Comparison of ENCODE assay signal across 1 cellular context in the genomic region with DNA sequence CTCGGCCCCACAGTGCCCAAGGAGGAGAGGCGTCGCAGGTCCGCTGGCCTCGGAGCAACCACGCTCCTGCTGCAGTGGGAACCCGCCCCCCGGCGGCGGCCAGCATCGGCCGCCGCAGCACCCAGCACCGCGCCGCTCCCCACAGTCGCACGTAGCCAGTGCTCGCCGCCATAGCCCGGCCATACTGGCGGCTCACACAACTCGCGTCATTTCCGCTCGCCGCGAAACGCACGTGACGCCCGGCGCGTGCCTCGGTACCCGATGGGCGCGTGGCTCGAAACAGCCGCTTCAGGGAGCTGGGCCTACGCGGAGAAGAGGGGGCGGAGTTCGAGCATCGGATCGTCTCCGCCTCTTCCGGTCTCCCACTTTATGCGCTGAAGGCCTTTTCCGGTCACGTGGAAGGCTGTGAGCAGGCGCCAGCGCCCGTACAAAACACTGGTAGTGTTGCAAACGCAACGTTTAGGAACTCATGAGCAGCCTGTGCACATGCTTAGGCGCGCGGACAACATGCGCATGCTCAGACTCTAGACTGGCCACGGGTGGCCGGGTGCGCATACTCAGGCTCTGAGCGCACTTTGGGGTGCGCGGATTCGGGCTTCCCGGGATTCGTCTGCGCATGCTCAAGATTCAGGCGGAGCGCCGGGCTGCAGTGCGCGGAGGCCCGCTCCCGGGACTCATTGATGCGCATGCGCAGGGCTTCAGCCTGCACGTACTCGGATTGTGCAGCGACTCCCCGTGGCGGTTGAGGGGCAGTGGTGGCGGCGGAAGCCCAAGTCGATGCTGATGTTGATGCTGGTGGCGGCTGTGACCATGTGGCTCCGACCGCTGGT.
TF ChIP-seq lines count a peak whose summit lies in the region.

A gene with protein sequence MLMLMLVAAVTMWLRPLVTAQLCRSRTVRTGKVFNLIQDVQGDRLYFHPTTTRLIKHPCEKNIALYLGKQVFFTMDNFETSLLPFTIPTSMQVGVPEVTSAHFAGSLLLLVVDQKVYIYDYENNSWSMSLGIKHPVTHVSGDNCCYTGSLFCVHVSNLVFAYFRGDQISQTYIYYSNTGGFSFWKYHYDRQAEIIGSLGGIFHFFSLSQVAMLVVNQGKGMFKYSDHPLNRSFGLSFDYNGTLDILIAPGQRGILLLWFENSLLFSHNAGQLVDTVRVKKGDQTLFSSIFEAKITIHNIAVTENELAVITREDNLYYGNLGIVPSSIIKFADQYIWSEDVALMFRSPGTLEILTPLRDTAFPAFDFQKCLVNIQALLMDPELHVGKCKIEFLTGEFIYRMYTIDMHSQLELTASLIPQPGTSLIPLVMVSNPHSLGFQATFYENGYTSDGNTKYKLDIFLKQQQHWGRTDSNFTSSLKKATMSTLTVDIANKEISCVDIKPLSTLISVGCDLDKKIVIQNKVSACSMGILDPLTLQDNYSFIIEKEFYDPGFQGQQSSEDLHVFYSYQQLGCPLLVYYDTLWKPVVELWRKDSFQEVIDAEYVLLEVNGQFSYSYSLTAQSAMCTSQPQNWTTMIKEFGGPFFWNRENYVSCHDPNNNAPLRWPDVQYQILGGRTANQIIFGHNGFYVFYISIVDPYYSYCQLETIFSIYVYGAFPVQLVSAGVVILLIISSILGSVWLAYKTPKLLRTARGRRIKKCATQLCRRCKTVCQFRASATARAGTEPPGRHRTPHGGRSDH (plus strand): TSS at position 677 of the 830 bp plus-strand sequence. CDS start 101 bp downstream, at position 778.
A gene with protein sequence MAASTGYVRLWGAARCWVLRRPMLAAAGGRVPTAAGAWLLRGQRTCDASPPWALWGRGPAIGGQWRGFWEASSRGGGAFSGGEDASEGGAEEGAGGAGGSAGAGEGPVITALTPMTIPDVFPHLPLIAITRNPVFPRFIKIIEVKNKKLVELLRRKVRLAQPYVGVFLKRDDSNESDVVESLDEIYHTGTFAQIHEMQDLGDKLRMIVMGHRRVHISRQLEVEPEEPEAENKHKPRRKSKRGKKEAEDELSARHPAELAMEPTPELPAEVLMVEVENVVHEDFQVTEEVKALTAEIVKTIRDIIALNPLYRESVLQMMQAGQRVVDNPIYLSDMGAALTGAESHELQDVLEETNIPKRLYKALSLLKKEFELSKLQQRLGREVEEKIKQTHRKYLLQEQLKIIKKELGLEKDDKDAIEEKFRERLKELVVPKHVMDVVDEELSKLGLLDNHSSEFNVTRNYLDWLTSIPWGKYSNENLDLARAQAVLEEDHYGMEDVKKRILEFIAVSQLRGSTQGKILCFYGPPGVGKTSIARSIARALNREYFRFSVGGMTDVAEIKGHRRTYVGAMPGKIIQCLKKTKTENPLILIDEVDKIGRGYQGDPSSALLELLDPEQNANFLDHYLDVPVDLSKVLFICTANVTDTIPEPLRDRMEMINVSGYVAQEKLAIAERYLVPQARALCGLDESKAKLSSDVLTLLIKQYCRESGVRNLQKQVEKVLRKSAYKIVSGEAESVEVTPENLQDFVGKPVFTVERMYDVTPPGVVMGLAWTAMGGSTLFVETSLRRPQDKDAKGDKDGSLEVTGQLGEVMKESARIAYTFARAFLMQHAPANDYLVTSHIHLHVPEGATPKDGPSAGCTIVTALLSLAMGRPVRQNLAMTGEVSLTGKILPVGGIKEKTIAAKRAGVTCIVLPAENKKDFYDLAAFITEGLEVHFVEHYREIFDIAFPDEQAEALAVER (minus strand): TSS at position 186 of the 830 bp plus-strand sequence. CDS start 14 bp downstream, at position 172.

TF ChIP-seq in HEK293T, 16 proteins besides CTCF, POLR2A, EP300 and RAD21 (continued from another document):
- TF ChIP-seq, protein P1, sequence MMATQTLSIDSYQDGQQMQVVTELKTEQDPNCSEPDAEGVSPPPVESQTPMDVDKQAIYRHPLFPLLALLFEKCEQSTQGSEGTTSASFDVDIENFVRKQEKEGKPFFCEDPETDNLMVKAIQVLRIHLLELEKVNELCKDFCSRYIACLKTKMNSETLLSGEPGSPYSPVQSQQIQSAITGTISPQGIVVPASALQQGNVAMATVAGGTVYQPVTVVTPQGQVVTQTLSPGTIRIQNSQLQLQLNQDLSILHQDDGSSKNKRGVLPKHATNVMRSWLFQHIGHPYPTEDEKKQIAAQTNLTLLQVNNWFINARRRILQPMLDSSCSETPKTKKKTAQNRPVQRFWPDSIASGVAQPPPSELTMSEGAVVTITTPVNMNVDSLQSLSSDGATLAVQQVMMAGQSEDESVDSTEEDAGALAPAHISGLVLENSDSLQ (IDR thresholded peaks at IDR 0.05) = no peak
- TF ChIP-seq SUZ12 (IDR thresholded peaks at IDR 0.05) (no peak), ELF4 (IDR thresholded peaks at IDR 0.05) (peak; percentile 77), HDGF (IDR thresholded peaks at IDR 0.05; ENCODE audit: borderline replicate concordance) (no peak), ZNF384 (IDR thresholded peaks at IDR 0.05) (no peak), ARNT (IDR thresholded peaks at IDR 0.05) (0 out of 2 replicates have a peak, but pooled peaks have one; percentile 50), L3MBTL2 (conservative IDR thresholded peaks at IDR 0.05) (peak; percentile 39), FOXM1 (IDR thresholded peaks at IDR 0.05; ENCODE audit: borderline replicate concordance) (no peak), NFRKB (IDR thresholded peaks at IDR 0.05) (no peak), BHLHE40 (IDR thresholded peaks at IDR 0.05; ENCODE audit: borderline replicate concordance) (no peak), LEF1 (IDR thresholded peaks at IDR 0.05; ENCODE audit: borderline replicate concordance) (no peak)
